Comparison of ENCODE assay signal across 19 cellular contexts in genomic region chr20:32988008-32988407, GRCh38. TPM values are rescaled to one million over a fixed set of nuclear protein-coding genes. Genes with fewer than 3 reads are reported as not detected.
"Had no signal": no experiment of that assay in that cellular context is flagged by ENCODE, and none has a peak within 500 bp of the region (broad histone marks: within the 10 kb centered on the region; RNA-seq: fewer than 3 reads in every experiment).

No MANE protein-coding gene starts in this region.

- H3K27ac Mint-ChIP-seq: activated naive CD8-positive, alpha-beta T cell treated with anti-CD3 and anti-CD28 coated beads, Interleukin-2, amount 50 U/mL, for 24 hours; stimulated activated naive B cell treated with anti-CD40 and anti-IgM and Interleukin-4, amounts not matched to agents 10 μg/mL and 1 μg/mL and 100 μg/mL, for 72 hours had no signal

- H3K27ac ChIP-seq: ascending aorta, esophagus squamous epithelium, lower lobe of right lung, parathyroid adenoma, tibial nerve had no signal

- H2AFZ ChIP-seq: parathyroid adenoma had no signal

- ATAC-seq: activated naive CD8-positive, alpha-beta T cell treated with anti-CD3 and anti-CD28 coated beads, Interleukin-2, amount 50 U/mL, for 24 hours; lower lobe of right lung; stimulated activated naive B cell treated with anti-CD40 and anti-IgM and Interleukin-4, amounts not matched to agents 10 μg/mL and 1 μg/mL and 100 μg/mL, for 72 hours had no signal

- H3K27me3 ChIP-seq: ascending aorta, tibial nerve had no signal

- FAIRE-seq: bronchial epithelial cell, colon had no signal

- H3K9ac ChIP-seq: parathyroid adenoma had no signal

- H3K9me3 Mint-ChIP-seq: activated naive CD8-positive, alpha-beta T cell treated with anti-CD3 and anti-CD28 coated beads, Interleukin-2, amount 50 U/mL, for 24 hours; naive B cell had no signal

- H3K9me3 ChIP-seq: ascending aorta, esophagus squamous epithelium, lower lobe of right lung, tibial nerve had no signal

- H3K36me3 ChIP-seq: ascending aorta, esophagus squamous epithelium, lower lobe of right lung, tibial nerve had no signal

- H3K4me3 Mint-ChIP-seq: activated naive CD8-positive, alpha-beta T cell treated with anti-CD3 and anti-CD28 coated beads, Interleukin-2, amount 50 U/mL, for 24 hours; naive B cell; stimulated activated naive B cell treated with anti-CD40 and anti-IgM and Interleukin-4, amounts not matched to agents 10 μg/mL and 1 μg/mL and 100 μg/mL, for 72 hours had no signal

- H3K27me3 Mint-ChIP-seq: activated naive CD8-positive, alpha-beta T cell treated with anti-CD3 and anti-CD28 coated beads, Interleukin-2, amount 50 U/mL, for 24 hours; naive B cell; stimulated activated naive B cell treated with anti-CD40 and anti-IgM and Interleukin-4, amounts not matched to agents 10 μg/mL and 1 μg/mL and 100 μg/mL, for 72 hours had no signal

- H3K4me3 ChIP-seq: ascending aorta, esophagus squamous epithelium, lower lobe of right lung, tibial nerve had no signal

- H3K79me2 ChIP-seq: parathyroid adenoma had no signal

- H3K4me1 ChIP-seq: ascending aorta, esophagus squamous epithelium, lower lobe of right lung, parathyroid adenoma had no signal

- DNase-seq: activated CD4-positive, alpha-beta T cell treated with anti-CD3 and anti-CD28 coated beads, Interleukin-2, amount 50 U/mL, for 4 hours; activated CD4-positive, CD25-positive, alpha-beta regulatory T cell treated with anti-CD3 and anti-CD28 coated beads, Interleukin-2, amount 50 U/mL, for 72 hours; activated naive CD8-positive, alpha-beta T cell treated with anti-CD3 and anti-CD28 coated beads, Interleukin-2, amount 50 U/mL, for 24 hours; activated T-cell treated with anti-CD3 and anti-CD28 coated beads, Interleukin-2, amount 50 U/mL, for 1 hour; esophagus squamous epithelium; foreskin melanocyte; hippocampal formation; lower lobe of right lung; naive B cell; retina; stimulated activated CD4-positive, alpha-beta T cell treated with anti-CD3 and anti-CD28 coated beads, Interleukin-1b, Interleukin-23, amount 100 ng/mL, for 48 hours; stimulated activated naive B cell treated with anti-CD40 and anti-IgM and Interleukin-4, amounts not matched to agents 10 μg/mL and 1 μg/mL and 100 μg/mL, for 72 hours had no signal

- H3K36me3 Mint-ChIP-seq: naive B cell; stimulated activated naive B cell treated with anti-CD40 and anti-IgM and Interleukin-4, amounts not matched to agents 10 μg/mL and 1 μg/mL and 100 μg/mL, for 72 hours had no signal

RNA-seq across cellular contexts. Expression of gene SUN5, which starts 16.2 kb away (rescaled TPM):
- total RNA-seq: ascending aorta, bronchial epithelial cell, esophagus squamous epithelium, kidney epithelial cell, lower lobe of right lung, subcutaneous adipose tissue, tibial nerve had no signal

RNA-seq across cellular contexts. Expression of gene BPIFB2, which starts 19.5 kb away (rescaled TPM):
- total RNA-seq: ascending aorta, bronchial epithelial cell, kidney epithelial cell, subcutaneous adipose tissue, tibial nerve had no signal

RNA-seq across cellular contexts. Expression of gene BPIFB6, which starts 43.4 kb away (rescaled TPM):
- total RNA-seq: ascending aorta, bronchial epithelial cell, esophagus squamous epithelium, kidney epithelial cell, lower lobe of right lung, subcutaneous adipose tissue, tibial nerve had no signal
